Comparison of ENCODE assay signal across 1 cellular context in the genomic region with DNA sequence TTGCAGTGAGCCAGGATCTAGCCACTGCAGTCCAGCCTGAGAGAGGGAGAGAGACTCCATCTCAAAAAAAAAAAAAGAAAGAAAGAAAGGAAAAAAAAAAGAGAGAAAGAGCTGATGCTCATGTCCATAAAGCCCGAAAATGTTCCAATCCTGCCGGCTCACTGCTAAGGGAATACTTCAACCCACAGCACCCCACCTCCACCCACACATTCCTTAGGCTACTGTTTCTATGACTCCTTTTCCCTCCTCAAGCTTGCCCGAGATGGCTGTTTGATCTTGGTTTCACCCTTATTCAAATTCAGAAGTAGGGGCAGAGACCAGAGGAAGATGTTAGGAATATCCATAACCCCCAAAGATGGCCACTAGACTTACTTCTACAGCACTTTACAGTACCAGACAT.
TF ChIP-seq lines count a peak whose summit lies in the region.

No MANE protein-coding gene starts in this region.

TF ChIP-seq in K562, 482 proteins besides CTCF, POLR2A, EP300 and RAD21 (continued from another document):
- no peak for TF ChIP-seq ZNF277 (CRISPR knock-in tag; IDR thresholded peaks at IDR 0.05; ENCODE audit: borderline replicate concordance)
